Comparison of ENCODE assay signal across 28 cellular contexts in genomic region chr5:91011029-91011428, GRCh38.
"Had no signal": no experiment of that assay in that cellular context is flagged by ENCODE, and none has a peak within 500 bp of the region (broad histone marks: within the 10 kb centered on the region; RNA-seq: fewer than 3 reads in every experiment).

No MANE protein-coding gene starts in this region.

- H3K27me3 Mint-ChIP-seq: activated naive CD4-positive, alpha-beta T cell treated with anti-CD3 and anti-CD28 coated beads, Interleukin-2, amount 10 ng/mL, durations not matched to agents 7 days and 5 days had no signal

- H3K4me3 ChIP-seq: adrenal gland, breast epithelium, Peyer's patch, SJSA1 had no signal

- H3K27ac ChIP-seq: breast epithelium, Peyer's patch, SJSA1 had no signal

- H3K4me3 Mint-ChIP-seq: activated CD8-positive, alpha-beta T cell treated with anti-CD3 and anti-CD28 coated beads for 36 hours; activated naive CD4-positive, alpha-beta T cell treated with anti-CD3 and anti-CD28 coated beads, Interleukin-2, amount 10 ng/mL, durations not matched to agents 7 days and 5 days; activated naive CD8-positive, alpha-beta T cell treated with anti-CD3 and anti-CD28 coated beads for 36 hours; activated T-cell treated with anti-CD3 and anti-CD28 coated beads, Interleukin-2, amount 50 U/mL, for 72 hours; T-helper 1 cell treated with Interleukin-12 subunit alpha and Interleukin-12 subunit beta and Interleukin-4 antibody, amounts not matched to agents 30 μg/mL and 1 μg/mL, for 36 hours had no signal

- DNase-seq: activated CD4-positive, alpha-beta T cell treated with anti-CD3 and anti-CD28 coated beads for 4 hours; activated CD8-positive, alpha-beta memory T cell treated with anti-CD3 and anti-CD28 coated beads, Interleukin-2, amount 50 U/mL, for 4 hours; activated CD8-positive, alpha-beta T cell treated with anti-CD3 and anti-CD28 coated beads for 36 hours; activated gamma-delta T cell treated with Interleukin-2 at 50 U/mL for 16 hours; activated naive CD4-positive, alpha-beta T cell treated with anti-CD3 and anti-CD28 coated beads, Interleukin-2, amount 10 ng/mL, durations not matched to agents 7 days and 5 days; activated naive CD8-positive, alpha-beta T cell treated with anti-CD3 and anti-CD28 coated beads for 36 hours; activated T-cell treated with anti-CD3 and anti-CD28 coated beads, Interleukin-2, amount 50 U/mL, for 72 hours; adrenal gland; aorta; caudate nucleus; NCI-H1105 treated with DMSO at 0.1 percent for 48 hours; NCI-H1436 treated with DMSO at 0.1 percent for 48 hours; NCI-H187 treated with DMSO at 0.1 percent for 48 hours; NCI-H2081 treated with DMSO at 0.1 percent for 48 hours; NCI-H2171 treated with DMSO at 0.1 percent for 48 hours; NCI-H226; NCI-H526; NCI-H774; NK-92 treated with Interleukin-12 subunit alpha and Interleukin-12 subunit beta, amount 100 ng/mL, for 24 hours; OCI-M1; Peyer's patch; SHP77 had no signal

- H3K4me1 ChIP-seq: breast epithelium, Peyer's patch, SJSA1 had no signal

- H3K9me3 ChIP-seq: adrenal gland, Peyer's patch, SJSA1 had no signal

- H3K36me3 Mint-ChIP-seq: activated naive CD4-positive, alpha-beta T cell treated with anti-CD3 and anti-CD28 coated beads, Interleukin-2, amount 10 ng/mL, durations not matched to agents 7 days and 5 days; activated naive CD8-positive, alpha-beta T cell treated with anti-CD3 and anti-CD28 coated beads for 36 hours had no signal

- H3K36me3 ChIP-seq: adrenal gland, breast epithelium, Peyer's patch, SJSA1 had no signal

- ATAC-seq: activated CD4-positive, CD25-positive, alpha-beta regulatory T cell treated with anti-CD3 and anti-CD28 coated beads, Interleukin-2, amount 50 U/mL, for 24 hours; activated CD8-positive, alpha-beta T cell treated with anti-CD3 and anti-CD28 coated beads for 36 hours; activated T-cell treated with anti-CD3 and anti-CD28 coated beads, Interleukin-2, amount 50 U/mL, for 72 hours; SK-N-SH treated with all-trans-retinoic acid at 6 μM for 48 hours had no signal

- H3K27ac Mint-ChIP-seq: activated CD8-positive, alpha-beta T cell treated with anti-CD3 and anti-CD28 coated beads for 36 hours; activated naive CD8-positive, alpha-beta T cell treated with anti-CD3 and anti-CD28 coated beads for 36 hours; activated T-cell treated with anti-CD3 and anti-CD28 coated beads, Interleukin-2, amount 50 U/mL, for 72 hours; activated T-helper 2 cell treated with anti-CD3 and anti-CD28 coated beads, Interferon-gamma antibody, Interleukin-2, Interleukin-4, amounts not matched to agents 10 μg/mL and 5 μg/mL and 100 μg/mL, durations not matched to agents 14 hours and 24 hours and 36 hours; T-helper 1 cell treated with Interleukin-12 subunit alpha and Interleukin-12 subunit beta and Interleukin-4 antibody, amounts not matched to agents 30 μg/mL and 1 μg/mL, for 36 hours had no signal

- H3K27me3 ChIP-seq: adrenal gland, breast epithelium, Peyer's patch, SJSA1 had no signal
